ENCODE assay signal across 8 cellular contexts in the genomic region with DNA sequence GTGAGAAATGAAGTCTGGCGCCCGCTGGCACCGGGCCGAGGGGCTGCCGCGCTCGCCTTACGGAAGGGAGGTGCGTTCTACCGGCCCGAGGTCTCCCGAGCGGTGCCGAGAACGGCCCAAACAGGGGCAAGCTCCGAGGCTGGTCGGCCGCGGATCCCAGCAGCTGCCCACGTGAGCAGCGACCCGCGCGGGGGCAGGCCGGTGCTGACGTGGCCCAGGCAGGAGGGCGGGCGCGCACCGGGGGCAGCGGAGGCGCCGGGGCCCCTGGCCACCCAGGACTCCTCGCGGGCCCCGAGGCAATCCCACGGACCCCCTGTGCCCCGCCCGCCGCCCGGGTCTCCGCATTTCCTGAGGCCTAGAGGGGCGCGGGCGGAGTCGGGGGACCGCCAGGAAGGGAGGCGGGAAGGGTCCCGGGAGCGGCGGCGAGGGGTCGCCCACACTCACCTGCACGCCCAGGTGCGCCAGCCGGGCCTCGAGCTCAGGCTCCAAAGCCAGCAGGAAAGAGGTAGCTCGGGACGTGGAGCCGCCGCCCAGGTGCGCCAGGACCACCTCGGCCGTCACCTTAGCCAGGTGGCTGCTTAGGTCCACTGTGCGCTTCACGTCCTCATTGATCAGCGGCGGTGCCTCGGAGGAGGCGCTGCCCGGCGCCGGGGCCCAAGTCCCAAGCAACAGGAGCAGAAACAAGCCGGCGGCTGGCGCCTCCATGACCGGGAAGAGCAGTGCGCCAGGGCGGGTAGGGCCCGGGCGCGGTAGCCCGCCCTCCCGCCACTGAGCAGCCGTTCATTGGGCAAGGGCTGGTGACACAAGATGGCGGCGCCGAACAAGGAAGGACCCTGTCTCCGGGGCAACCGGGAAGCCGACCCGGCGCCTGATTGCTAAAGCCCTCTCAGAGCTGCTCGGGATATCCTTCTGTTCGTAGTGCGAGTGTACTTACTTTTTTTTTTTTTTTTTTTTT. TPM values are rescaled to one million over a fixed set of nuclear protein-coding genes. Genes with fewer than 3 reads are reported as not detected.
DNase-seq lines count a peak whose midpoint lies in the region; ATAC-seq and TF ChIP-seq lines count a peak whose summit lies in the region.

RPN1 (minus strand) TSS at position 723 of the 955 bp plus-strand sequence; CDS start at position 705, 18 bp downstream.

- H3K27me3 Mint-ChIP-seq in T-helper 17 cell = no peaks in the 10 kb centered on the region
- H3K27me3 Mint-ChIP-seq in progenitor cell of endocrine pancreas = no peaks in the 10 kb centered on the region

- H3K4me3 Mint-ChIP-seq in T-helper 17 cell (peak within 1 kb of the TSS; percentile 89), progenitor cell of endocrine pancreas (ENCODE audit: low read depth) (peak within 1 kb of the TSS; percentile 87)

- peaks cover 43% of the 10 kb centered on the region for H3K4me1 ChIP-seq in left ventricle myocardium inferior
- H3K4me1 ChIP-seq in upper lobe of right lung = peaks cover 22% of the 10 kb centered on the region

- H3K4me3 ChIP-seq in left ventricle myocardium inferior (peak within 1 kb of the TSS; percentile 89), upper lobe of right lung (peak within 1 kb of the TSS; percentile 100)

- ATAC-seq in GM18502 (IDR thresholded peaks at IDR 0.05; ENCODE audit: poor library complexity, unreplicated experiment) (peak; percentile 95), HG02943 (IDR thresholded peaks at IDR 0.05; ENCODE audit: low read depth, unreplicated experiment) (peak; percentile 92), T-helper 17 cell (peak; percentile 97), upper lobe of right lung (peak; percentile 99)

- H3K27ac ChIP-seq in left ventricle myocardium inferior (replicated peaks) (peak within 1 kb of the TSS; percentile 96), upper lobe of right lung (peak within 1 kb of the TSS; percentile 99)

- H3K27ac Mint-ChIP-seq in T-helper 17 cell (peak within 1 kb of the TSS; percentile 85), progenitor cell of endocrine pancreas (peak within 1 kb of the TSS; percentile 96)

- intact Hi-C loops in left ventricle myocardium inferior (cut with micrococcal nuclease) = no loop called here
- intact Hi-C loops in upper lobe of right lung (cut with DNase I) = no loop called here

- H3K9me3 ChIP-seq in T-helper 17 cell (ENCODE audit: control insufficient read depth, low read length, poor library complexity, severe bottlenecking) (no peaks in the 10 kb centered on the region), left ventricle myocardium inferior (replicated peaks) (no peaks in the 10 kb centered on the region), upper lobe of right lung (no peaks in the 10 kb centered on the region)

- H3K4me1 Mint-ChIP-seq in T-helper 17 cell = peaks cover 27% of the 10 kb centered on the region
- H3K4me1 Mint-ChIP-seq in progenitor cell of endocrine pancreas (ENCODE audit: low read depth) = peaks cover 11% of the 10 kb centered on the region

- TF ChIP-seq CTCF in left ventricle myocardium inferior (IDR thresholded peaks at IDR 0.05; ENCODE audit: borderline replicate concordance) = no peak
- TF ChIP-seq CTCF in progenitor cell of endocrine pancreas (IDR thresholded peaks at IDR 0.05; ENCODE audit: unreplicated experiment) = no peak
- no peak for TF ChIP-seq CTCF in upper lobe of right lung (IDR thresholded peaks at IDR 0.05)

- H3K36me3 Mint-ChIP-seq in T-helper 17 cell (ENCODE audit: low read depth) (peaks cover 2% of the 10 kb centered on the region), progenitor cell of endocrine pancreas (ENCODE audit: insufficient read depth) (no peaks in the 10 kb centered on the region)

- DNase-seq in NCI-H187 (lab: John Stamatoyannopoulos, UW) = peak; percentile 58 to 79
- peak; percentile 92 to 95 (median 92) for DNase-seq in T-helper 17 cell
- peak; percentile 17 to 96 (median 87) for DNase-seq in amygdala (lab: John Stamatoyannopoulos, UW)
- DNase-seq in left ventricle myocardium inferior = peak; percentile 97
- peak; percentile 89 for DNase-seq in progenitor cell of endocrine pancreas (ENCODE audit: low spot score, unreplicated experiment)
- peak; percentile 98 for DNase-seq in upper lobe of right lung

- H3K36me3 ChIP-seq in left ventricle myocardium inferior (no peaks in the 10 kb centered on the region), upper lobe of right lung (peaks cover 3% of the 10 kb centered on the region)

- H3K9me3 Mint-ChIP-seq in progenitor cell of endocrine pancreas (ENCODE audit: low read depth) = no peaks in the 10 kb centered on the region

- H3K27me3 ChIP-seq in left ventricle myocardium inferior (ENCODE audit: low read depth) (no peaks in the 10 kb centered on the region), upper lobe of right lung (no peaks in the 10 kb centered on the region)

RNA-seq across cellular contexts. Expression of gene RPN1, which starts in this region (rescaled TPM):
- total RNA-seq in T-helper 17 cell (100 to 1,000 TPM; 117 TPM), left ventricle myocardium inferior (86.3 TPM), progenitor cell of endocrine pancreas (166 and 170 TPM in 2 replicates), upper lobe of right lung (215 TPM)

Comparison
In these comparisons a context has a peak if more than half of its experiments do, and no peak if none do; other contexts are left out.
1. Peak in every context shown above with its lines: DNase-seq, ATAC-seq, H3K4me3 ChIP-seq and H3K27ac ChIP-seq.